ENCODE assay signal across 23 cellular contexts in genomic region chr20:34045930-34046329, GRCh38. TPM values are rescaled to one million over a fixed set of nuclear protein-coding genes. Genes with fewer than 3 reads are reported as not detected.
DNase-seq lines count a peak whose midpoint lies in the region; ATAC-seq and TF ChIP-seq lines count a peak whose summit lies in the region.
"Had no signal": no experiment of that assay in that cellular context is flagged by ENCODE, and none has a peak within 500 bp of the region (broad histone marks: within the 10 kb centered on the region; RNA-seq: fewer than 3 reads in every experiment).

No MANE protein-coding gene starts in this region.

- TF ChIP-seq CTCF in CD8-positive, alpha-beta T cell (IDR thresholded peaks at IDR 0.05), result no peak
- no peak for TF ChIP-seq CTCF in neural crest cell (conservative IDR thresholded peaks at IDR 0.05)
- no peak for TF ChIP-seq CTCF in GM13976 (IDR thresholded peaks at IDR 0.05; ENCODE audit: borderline replicate concordance, control extremely low read depth, extremely low read depth, insufficient read depth, missing control alignments)

- no peak for ATAC-seq in CD8-positive, alpha-beta T cell
- no peak for ATAC-seq in GM19467 (IDR thresholded peaks at IDR 0.05; ENCODE audit: unreplicated experiment)
- ATAC-seq: activated naive CD4-positive, alpha-beta T cell treated with anti-CD3 and anti-CD28 coated beads, Interleukin-2, amount 50 U/mL, for 72 hours; HCT116 had no signal

- no peaks in the 10 kb centered on the region for H3K27me3 ChIP-seq in CD8-positive, alpha-beta T cell (ENCODE audit: insufficient read depth, low read length)
- H3K27me3 ChIP-seq in HUES48 (ENCODE audit: control insufficient read depth, insufficient read depth, low read length) (no peaks in the 10 kb centered on the region), iPS-20b (ENCODE audit: insufficient read depth, low read length) (no peaks in the 10 kb centered on the region)
- H3K27me3 ChIP-seq: dorsolateral prefrontal cortex, suprapubic skin, vagina had no signal

- DNase-seq in CD8-positive, alpha-beta T cell, result no peak
- DNase-seq in neural crest cell (ENCODE audit: low read depth, low spot score) (no peak), GM13976 (ENCODE audit: low spot score) (no peak)
- DNase-seq in activated naive CD4-positive, alpha-beta T cell treated with Interleukin-2 at 50 U/mL for 16 hours, result no peak
- no peak for DNase-seq in activated CD4-positive, alpha-beta T cell treated with anti-CD3 and anti-CD28 coated beads for 48 hours
- DNase-seq: activated CD4-positive, CD25-positive, alpha-beta regulatory T cell treated with anti-CD3 and anti-CD28 coated beads, Interleukin-2, amount 50 U/mL, for 72 hours; GDM1; islet precursor cell; NCI-H187 treated with DMSO at 0.1 percent for 48 hours; NCI-H345; stimulated activated CD8-positive, alpha-beta memory T cell treated with anti-CD3 and anti-CD28 coated beads, Interleukin-4, amount 100 ng/mL, for 48 hours; SW 1271 had no signal

- no peaks in the 10 kb centered on the region for H3K9me3 Mint-ChIP-seq in CD8-positive, alpha-beta T cell
- no peaks in the 10 kb centered on the region for H3K9me3 Mint-ChIP-seq in neural crest cell
- H3K9me3 Mint-ChIP-seq: activated naive CD4-positive, alpha-beta T cell treated with anti-CD3 and anti-CD28 coated beads, Interleukin-2, amount 50 U/mL, for 72 hours had no signal

- CTCF ChIA-PET in CD8-positive, alpha-beta T cell (lab: Charles Lee), result no interaction called here

- POLR2A ChIA-PET in CD8-positive, alpha-beta T cell (lab: Charles Lee), result no interaction called here

- peaks cover 25% of the 10 kb centered on the region for H3K4me1 ChIP-seq in CD8-positive, alpha-beta T cell (ENCODE audit: insufficient read depth, low read length)
- H3K4me1 ChIP-seq in HUES48 (ENCODE audit: control insufficient read depth, insufficient read depth, low read length) (peaks cover 23% of the 10 kb centered on the region), iPS-20b (ENCODE audit: insufficient read depth, low read length) (peaks cover 16% of the 10 kb centered on the region)

- H3K36me3 Mint-ChIP-seq in CD8-positive, alpha-beta T cell, result peaks cover 34% of the 10 kb centered on the region
- H3K36me3 Mint-ChIP-seq in neural crest cell (ENCODE audit: low read depth), result peaks cover 4% of the 10 kb centered on the region
- H3K36me3 Mint-ChIP-seq: activated naive CD4-positive, alpha-beta T cell treated with anti-CD3 and anti-CD28 coated beads, Interleukin-2, amount 50 U/mL, for 72 hours had no signal

- H3K27ac ChIP-seq in CD8-positive, alpha-beta T cell (ENCODE audit: low read depth, low read length), result no peak overlapping the region
- H3K27ac ChIP-seq in HUES48 (ENCODE audit: low read depth, low read length) (peak overlapping the region; percentile 69), iPS-20b (ENCODE audit: low read length) (no peak overlapping the region)
- H3K27ac ChIP-seq: dorsolateral prefrontal cortex, epithelial cell of prostate, parathyroid adenoma, suprapubic skin, vagina had no signal

- H3K9ac ChIP-seq in HUES48 (ENCODE audit: low read depth, low read length) (no peak overlapping the region), iPS-20b (ENCODE audit: low read depth, low read length) (no peak overlapping the region)
- H3K9ac ChIP-seq: KMS-11, parathyroid adenoma had no signal

- intact Hi-C loops in CD8-positive, alpha-beta T cell (cut with DNase I, micrococcal nuclease), result no loop called here

- no peaks in the 10 kb centered on the region for H3K27me3 Mint-ChIP-seq in CD8-positive, alpha-beta T cell (ENCODE audit: low read depth)
- no peaks in the 10 kb centered on the region for H3K27me3 Mint-ChIP-seq in neural crest cell (ENCODE audit: low read depth)

- H3K4me3 ChIP-seq in CD8-positive, alpha-beta T cell (ENCODE audit: low read depth, low read length), result no peak overlapping the region
- H3K4me3 ChIP-seq in HUES48 (ENCODE audit: low read depth, low read length) (0 out of 2 replicates have a peak overlapping the region, but pooled peaks have one; percentile 18), iPS-20b (ENCODE audit: low read length) (peak overlapping the region; percentile 38; the same call in 1 of the 2 replicates)
- H3K4me3 ChIP-seq: dorsolateral prefrontal cortex, suprapubic skin, vagina had no signal

- no peak overlapping the region for H3K4me3 Mint-ChIP-seq in CD8-positive, alpha-beta T cell
- H3K4me3 Mint-ChIP-seq in neural crest cell, result no peak overlapping the region

- in situ Hi-C loops in GM13976 (cut with MboI; ENCODE audit: low sequenced_read_pairs, unreplicated experiment), result no loop called here

- no peaks in the 10 kb centered on the region for H3K36me3 ChIP-seq in CD8-positive, alpha-beta T cell (ENCODE audit: insufficient read depth, low read length)
- H3K36me3 ChIP-seq in HUES48 (ENCODE audit: control insufficient read depth, insufficient read depth, low read length) (peaks cover 3% of the 10 kb centered on the region; the same call in 1 of the 2 replicates), iPS-20b (ENCODE audit: insufficient read depth, low read depth, low read length) (no peaks in the 10 kb centered on the region)
- H3K36me3 ChIP-seq: suprapubic skin, vagina had no signal

- no peaks in the 10 kb centered on the region for H3K9me3 ChIP-seq in CD8-positive, alpha-beta T cell (ENCODE audit: low read length)
- H3K9me3 ChIP-seq in HUES48 (ENCODE audit: control insufficient read depth, insufficient read depth, low read length) (no peaks in the 10 kb centered on the region), iPS-20b (ENCODE audit: insufficient read depth, low read depth, low read length) (no peaks in the 10 kb centered on the region)
- H3K9me3 ChIP-seq: suprapubic skin, vagina had no signal

- peaks cover 90% of the 10 kb centered on the region for H3K4me1 Mint-ChIP-seq in CD8-positive, alpha-beta T cell (ENCODE audit: low read depth)
- H3K4me1 Mint-ChIP-seq in neural crest cell, result peaks cover 54% of the 10 kb centered on the region

- peak overlapping the region; percentile 15 for H3K27ac Mint-ChIP-seq in CD8-positive, alpha-beta T cell
- peak overlapping the region; percentile 22 for H3K27ac Mint-ChIP-seq in neural crest cell (ENCODE audit: unreplicated experiment)
- H3K27ac Mint-ChIP-seq: activated naive CD4-positive, alpha-beta T cell treated with anti-CD3 and anti-CD28 coated beads, Interleukin-2, amount 50 U/mL, for 72 hours had no signal

RNA-seq across cellular contexts. Expression of gene RALY, which starts 52.2 kb away (rescaled TPM):
- 100 to 1,000 TPM; 110 to 113 TPM for total RNA-seq in CD8-positive, alpha-beta T cell
- 304 and 313 TPM in 2 replicates for total RNA-seq in neural crest cell
